Comparison of ENCODE assay signal across 12 cellular contexts in the genomic region with DNA sequence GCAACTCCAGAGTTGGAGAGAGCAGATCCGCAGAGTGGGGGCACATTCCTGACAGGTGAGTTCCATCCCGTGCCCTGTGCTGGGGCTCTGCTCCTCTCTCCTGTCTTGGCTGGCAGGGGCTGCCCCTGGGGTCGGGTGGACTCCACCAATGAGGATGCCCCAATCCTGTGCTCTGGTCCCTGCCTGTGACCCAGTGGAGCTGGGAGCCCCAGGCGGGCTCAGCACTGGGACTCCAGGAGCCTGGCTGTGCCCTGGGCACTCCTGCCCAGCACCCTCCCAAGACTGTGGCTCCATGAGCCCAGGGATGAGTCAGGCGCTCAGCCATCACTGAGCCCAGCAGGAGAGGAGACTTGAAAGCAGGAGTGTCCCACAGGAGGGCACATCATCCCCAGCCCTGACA. TPM values are rescaled to one million over a fixed set of nuclear protein-coding genes. Genes with fewer than 3 reads are reported as not detected.
DNase-seq lines count a peak whose midpoint lies in the region; ATAC-seq and TF ChIP-seq lines count a peak whose summit lies in the region.
"Had no signal": no experiment of that assay in that cellular context is flagged by ENCODE, and none has a peak within 500 bp of the region (broad histone marks: within the 10 kb centered on the region; RNA-seq: fewer than 3 reads in every experiment).

No MANE protein-coding gene starts in this region.

- no peak for ATAC-seq in activated naive CD4-positive, alpha-beta T cell treated with anti-CD3 and anti-CD28 coated beads, Interleukin-2, amount 50 U/mL, for 72 hours
- ATAC-seq in T-helper 17 cell = no peak
- ATAC-seq in lung (ENCODE audit: insufficient read depth, low FRiP score) = peak; percentile 46
- peak; percentile 26 to 61 for ATAC-seq in upper lobe of left lung (ENCODE audit: low FRiP score in 2 of 2)
- no peak for ATAC-seq in GM21423 (IDR thresholded peaks at IDR 0.05; ENCODE audit: unreplicated experiment)
- no peak for ATAC-seq in HG03442 (IDR thresholded peaks at IDR 0.05; ENCODE audit: unreplicated experiment)

- WGBS in lung, 2 donors = 81 to 90% methylated on average over 5 of the region's 5 CpGs
- 82 to 83% methylated on average over 1 to 5 of the region's 5 CpGs for WGBS in upper lobe of left lung, 2 donors

- H3K4me3 ChIP-seq in lung = no peak overlapping the region
- no peak overlapping the region for H3K4me3 ChIP-seq in upper lobe of left lung
- H3K4me3 ChIP-seq: tibial artery had no signal

- peaks cover 56% of the 10 kb centered on the region for H3K4me1 Mint-ChIP-seq in T-helper 17 cell

- H3K4me1 ChIP-seq in lung (ENCODE audit: control insufficient read depth in 2 of 2, insufficient read depth in 2 of 2, low read length in 2 of 2) (peaks cover 5 to 23% of the 10 kb centered on the region in 2 donors), upper lobe of left lung (peaks cover 45 to 78% (median 55%) of the 10 kb centered on the region in 4 donors)

- TF ChIP-seq CTCF in lung (IDR thresholded peaks at IDR 0.05; ENCODE audit: control extremely low read depth, extremely low read depth) = no peak
- no peak for TF ChIP-seq CTCF in upper lobe of left lung (IDR thresholded peaks at IDR 0.05)

- no peaks in the 10 kb centered on the region for H3K27me3 Mint-ChIP-seq in T-helper 17 cell
- H3K27me3 Mint-ChIP-seq: activated naive CD8-positive, alpha-beta T cell treated with anti-CD3 and anti-CD28 coated beads, Interleukin-2, amount 10 ng/mL, durations not matched to agents 7 days and 5 days had no signal

- H3K27ac ChIP-seq in lung (ENCODE audit: low read depth in 1 of 2, low read length in 1 of 2) = peak overlapping the region in 1 of 2 donors; percentile 5
- peak overlapping the region in 2 of 4 donors; percentile 20 to 58 for H3K27ac ChIP-seq in upper lobe of left lung
- H3K27ac ChIP-seq: tibial artery had no signal

- no peak for TF ChIP-seq EP300 in upper lobe of left lung (IDR thresholded peaks at IDR 0.05)

- peaks cover 0 to 42% of the 10 kb centered on the region in 2 donors for H3K36me3 Mint-ChIP-seq in activated naive CD4-positive, alpha-beta T cell treated with anti-CD3 and anti-CD28 coated beads, Interleukin-2, amount 50 U/mL, for 72 hours
- H3K36me3 Mint-ChIP-seq in T-helper 17 cell (ENCODE audit: low read depth) = no peaks in the 10 kb centered on the region

- H3K27ac Mint-ChIP-seq in activated naive CD4-positive, alpha-beta T cell treated with anti-CD3 and anti-CD28 coated beads, Interleukin-2, amount 50 U/mL, for 72 hours = peak overlapping the region; percentile 46 to 82
- peak overlapping the region; percentile 97 for H3K27ac Mint-ChIP-seq in T-helper 17 cell
- H3K27ac Mint-ChIP-seq: activated naive CD8-positive, alpha-beta T cell treated with anti-CD3 and anti-CD28 coated beads, Interleukin-2, amount 10 ng/mL, durations not matched to agents 7 days and 5 days had no signal

- TF ChIP-seq POLR2A in upper lobe of left lung (IDR thresholded peaks at IDR 0.05) = no peak

- H3K27me3 ChIP-seq in lung (ENCODE audit: control insufficient read depth, insufficient read depth) (no peaks in the 10 kb centered on the region), upper lobe of left lung (no peaks in the 10 kb centered on the region)
- H3K27me3 ChIP-seq: tibial artery had no signal

- H3K9me3 ChIP-seq in T-helper 17 cell (ENCODE audit: control insufficient read depth, low read length, poor library complexity, severe bottlenecking) = no peaks in the 10 kb centered on the region
- H3K9me3 ChIP-seq in lung (ENCODE audit: control insufficient read depth in 2 of 2, insufficient read depth in 1 of 2, low read length in 1 of 2) = no peaks in the 10 kb centered on the region
- H3K9me3 ChIP-seq in upper lobe of left lung = no peaks in the 10 kb centered on the region
- H3K9me3 ChIP-seq: tibial artery had no signal

- peak overlapping the region; percentile 49 for H3K4me3 Mint-ChIP-seq in T-helper 17 cell
- H3K4me3 Mint-ChIP-seq: activated naive CD8-positive, alpha-beta T cell treated with anti-CD3 and anti-CD28 coated beads, Interleukin-2, amount 10 ng/mL, durations not matched to agents 7 days and 5 days had no signal

- DNase-seq in activated naive CD4-positive, alpha-beta T cell treated with anti-CD3 and anti-CD28 coated beads, Interleukin-2, amount 50 U/mL, for 72 hours (ENCODE audit: low spot score in 2 of 2) = no peak
- DNase-seq in activated naive CD4-positive, alpha-beta T cell (lab: John Stamatoyannopoulos, UW) = no peak
- DNase-seq in T-helper 17 cell (no peak), lung (ENCODE audit: low spot score) (no peak), upper lobe of left lung (no peak), cerebellar nuclear complex (lab: John Stamatoyannopoulos, UW) (no peak)
- DNase-seq: activated naive CD8-positive, alpha-beta T cell treated with anti-CD3 and anti-CD28 coated beads, Interleukin-2, amount 10 ng/mL, durations not matched to agents 7 days and 5 days; NCI-H1436 treated with DMSO at 0.1 percent for 48 hours; stimulated activated CD4-positive, alpha-beta T cell treated with anti-CD3 and anti-CD28 coated beads, Interleukin-15, amount 100 ng/mL, for 24 hours; tibial artery had no signal

- H3K9me3 Mint-ChIP-seq in activated naive CD4-positive, alpha-beta T cell treated with anti-CD3 and anti-CD28 coated beads, Interleukin-2, amount 50 U/mL, for 72 hours = no peaks in the 10 kb centered on the region
- H3K9me3 Mint-ChIP-seq: activated naive CD8-positive, alpha-beta T cell treated with anti-CD3 and anti-CD28 coated beads, Interleukin-2, amount 10 ng/mL, durations not matched to agents 7 days and 5 days had no signal

- no peaks in the 10 kb centered on the region for H3K36me3 ChIP-seq in lung (ENCODE audit: control insufficient read depth in 2 of 2, insufficient read depth in 2 of 2, low read length in 2 of 2)
- H3K36me3 ChIP-seq in upper lobe of left lung = no peaks in the 10 kb centered on the region
- H3K36me3 ChIP-seq: tibial artery had no signal

RNA-seq across cellular contexts. Expression of gene MBP, which starts 53.9 kb away (rescaled TPM):
- total RNA-seq in activated naive CD4-positive, alpha-beta T cell treated with anti-CD3 and anti-CD28 coated beads, Interleukin-2, amount 50 U/mL, for 72 hours = 10 to 100 TPM; 52.2 to 60.0 TPM
- total RNA-seq in T-helper 17 cell (100 to 1,000 TPM in 1 of 2 donors, 10 to 100 TPM in 1; 97.7 to 127 TPM), lung (10 to 100 TPM; 39.4 to 64.1 TPM), upper lobe of left lung (10 to 100 TPM; 55.5 to 87.6 (median 68.8) TPM)
- 10 to 100 TPM; 15.6 to 22.4 TPM for polyA plus RNA-seq in lung

Comparison
In these comparisons a context has a peak if more than half of its experiments do, and no peak if none do; other contexts are left out.
1. ATAC-seq: peak in lung (single experiment) and upper lobe of left lung (2 of 2); none in activated naive CD4-positive, alpha-beta T cell treated with anti-CD3 and anti-CD28 coated beads, Interleukin-2, amount 50 U/mL, for 72 hours (0 of 2), T-helper 17 cell (single experiment), GM21423 (single experiment) and HG03442 (single experiment).